In genomic region chr14:104138098-104138890, GRCh38 we compare ENCODE assay signal across 8 cellular contexts. TPM values are rescaled to one million over a fixed set of nuclear protein-coding genes. Genes with fewer than 3 reads are reported as not detected.
DNase-seq lines count a peak whose midpoint lies in the region; ATAC-seq and TF ChIP-seq lines count a peak whose summit lies in the region.

KIF26A (plus strand) TSS chr14:104138587; CDS start chr14:104138723, 136 bp downstream.

- POLR2A ChIA-PET in T-cell (lab: Charles Lee): interaction anchor here in 1 of 2 donors (0.6 kb wide), 1 partner anchor 15 kb away, joined by 3 read pairs; no protein-coding TSS in a partner anchor

- TF ChIP-seq CTCF in fibroblast of villous mesenchyme (IDR thresholded peaks at IDR 0.05; ENCODE audit: insufficient read depth, low read depth, low read length) (no peak), osteocyte (IDR thresholded peaks at IDR 0.05) (no peak)

- H3K36me3 Mint-ChIP-seq in activated naive CD4-positive, alpha-beta T cell treated with anti-CD3 and anti-CD28 coated beads, Interleukin-2, amount 10 ng/mL, durations not matched to agents 7 days and 5 days: no peaks in the 10 kb centered on the region
- H3K36me3 Mint-ChIP-seq in T-cell (no peaks in the 10 kb centered on the region), osteocyte (ENCODE audit: unreplicated experiment) (no peaks in the 10 kb centered on the region)

- peak within 1 kb of the TSS; percentile 23 for H3K4me3 Mint-ChIP-seq in activated naive CD4-positive, alpha-beta T cell treated with anti-CD3 and anti-CD28 coated beads, Interleukin-2, amount 10 ng/mL, durations not matched to agents 7 days and 5 days
- H3K4me3 Mint-ChIP-seq in T-cell (peak within 1 kb of the TSS; percentile 43 to 67 (median 64)), osteocyte (ENCODE audit: unreplicated experiment) (peak within 1 kb of the TSS; percentile 57)

- peak; percentile 24 for DNase-seq in activated naive CD4-positive, alpha-beta T cell treated with anti-CD3 and anti-CD28 coated beads, Interleukin-2, amount 10 ng/mL, durations not matched to agents 7 days and 5 days
- DNase-seq in activated naive CD4-positive, alpha-beta T cell (lab: John Stamatoyannopoulos, UW): no peak
- DNase-seq in T-cell (peak in 4 of 34 experiments; percentile 12 to 31 (median 23)), fibroblast of villous mesenchyme (ENCODE audit: low read depth) (peak; percentile 24), osteocyte (ENCODE audit: extremely low spot score, unreplicated experiment) (no peak), amniotic stem cell (lab: John Stamatoyannopoulos, UW) (no peak), AG08395 (ENCODE audit: low spot score) (no peak)

- H3K27ac Mint-ChIP-seq in activated naive CD4-positive, alpha-beta T cell treated with anti-CD3 and anti-CD28 coated beads, Interleukin-2, amount 10 ng/mL, durations not matched to agents 7 days and 5 days: no peak within 1 kb of the TSS
- H3K27ac Mint-ChIP-seq in T-cell (no peak within 1 kb of the TSS), osteocyte (ENCODE audit: unreplicated experiment) (no peak within 1 kb of the TSS)

- peaks cover 12% of the 10 kb centered on the region for H3K4me1 Mint-ChIP-seq in activated naive CD4-positive, alpha-beta T cell treated with anti-CD3 and anti-CD28 coated beads, Interleukin-2, amount 10 ng/mL, durations not matched to agents 7 days and 5 days
- peaks cover 4 to 10% (median 7%) of the 10 kb centered on the region in 3 donors for H3K4me1 Mint-ChIP-seq in T-cell
- peaks cover 22% of the 10 kb centered on the region for H3K4me1 Mint-ChIP-seq in osteocyte (ENCODE audit: unreplicated experiment)

- ATAC-seq in T-cell (replicated peaks in 1 of 4) (peak; percentile 35 to 49 (median 38)), GM19397 (IDR thresholded peaks at IDR 0.05; ENCODE audit: unreplicated experiment) (no peak)

- H3K4me3 ChIP-seq in fibroblast of villous mesenchyme (ENCODE audit: low read depth, low read length): peak within 1 kb of the TSS; percentile 50

- H3K9me3 Mint-ChIP-seq in activated naive CD4-positive, alpha-beta T cell treated with anti-CD3 and anti-CD28 coated beads, Interleukin-2, amount 10 ng/mL, durations not matched to agents 7 days and 5 days: no peaks in the 10 kb centered on the region
- no peaks in the 10 kb centered on the region for H3K9me3 Mint-ChIP-seq in T-cell
- H3K9me3 Mint-ChIP-seq in osteocyte (ENCODE audit: unreplicated experiment): no peaks in the 10 kb centered on the region

- CTCF ChIA-PET in activated naive CD4-positive, alpha-beta T cell treated with anti-CD3 and anti-CD28 coated beads, Interleukin-2, amount 10 ng/mL, durations not matched to agents 7 days and 5 days (lab: Charles Lee): interaction anchor here (0.7 to 1.3 kb wide), 3 partner anchors 13 to 426 kb away, joined by 3 to 9 read pairs (median 4); no protein-coding TSS in a partner anchor
- CTCF ChIA-PET in T-cell (lab: Charles Lee): interaction anchor here in 1 of 2 donors (0.9 kb wide), 1 partner anchor 426 kb away, joined by 8 read pairs; no protein-coding TSS in a partner anchor

- peaks cover 85% of the 10 kb centered on the region for H3K27me3 Mint-ChIP-seq in activated naive CD4-positive, alpha-beta T cell treated with anti-CD3 and anti-CD28 coated beads, Interleukin-2, amount 10 ng/mL, durations not matched to agents 7 days and 5 days
- H3K27me3 Mint-ChIP-seq in T-cell (peaks cover 15 to 41% of the 10 kb centered on the region in 2 donors), osteocyte (ENCODE audit: unreplicated experiment) (peaks cover 28% of the 10 kb centered on the region)

RNA-seq across cellular contexts. Expression of gene KIF26A, which starts in this region (rescaled TPM):
- total RNA-seq in T-cell (1 to 10 TPM in 1 of 5 donors, under 1 TPM in 4; 0.07 to 1.6 (median 0.44) TPM), fibroblast of villous mesenchyme (under 0.01 TPM in 2 replicates), osteocyte (4.5 and 4.6 TPM in 2 replicates)

Comparison
In these comparisons a context has a peak if more than half of its experiments do, and no peak if none do; other contexts are left out.
1. Peak in DNase-seq and H3K4me3 ChIP-seq in fibroblast of villous mesenchyme; RNA of the gene not detected or under 1 TPM.